ENCODE assay signal across 9 cellular contexts in genomic region chr15:85587707-85588441, GRCh38.
DNase-seq lines count a peak whose midpoint lies in the region; ATAC-seq and TF ChIP-seq lines count a peak whose summit lies in the region.
"Had no signal": no experiment of that assay in that cellular context is flagged by ENCODE, and none has a peak within 500 bp of the region (broad histone marks: within the 10 kb centered on the region; RNA-seq: fewer than 3 reads in every experiment).

No MANE protein-coding gene starts in this region.

- peaks cover 68% of the 10 kb centered on the region for H3K4me1 Mint-ChIP-seq in activated CD4-positive, alpha-beta T cell treated with anti-CD3 and anti-CD28 coated beads for 36 hours

- H3K4me1 ChIP-seq in body of pancreas, result peaks cover 88% of the 10 kb centered on the region
- peaks cover 67 to 91% of the 10 kb centered on the region in 2 donors for H3K4me1 ChIP-seq in thyroid gland

- H3K36me3 ChIP-seq in body of pancreas (replicated peaks in 1 of 2; ENCODE audit: insufficient read depth in 1 of 2, low read depth in 2 of 2) (peaks cover 0 to 6% of the 10 kb centered on the region in 2 donors), thyroid gland (no peaks in the 10 kb centered on the region)

- H3K4me3 Mint-ChIP-seq in activated CD4-positive, alpha-beta T cell treated with anti-CD3 and anti-CD28 coated beads for 36 hours, result no peak overlapping the region

- TF ChIP-seq POLR2A in body of pancreas (IDR thresholded peaks at IDR 0.05), result no peak
- peak in 1 of 2 donors; percentile 42 for TF ChIP-seq POLR2A in thyroid gland (IDR thresholded peaks at IDR 0.05)

- POLR2A ChIA-PET in activated CD4-positive, alpha-beta T cell treated with anti-CD3 and anti-CD28 coated beads for 36 hours (lab: Charles Lee), result no interaction called here

- H3K4me3 ChIP-seq in body of pancreas, result no peak overlapping the region
- no peak overlapping the region for H3K4me3 ChIP-seq in thyroid gland (replicated peaks in 1 of 3)
- H3K4me3 ChIP-seq: SK-N-MC had no signal

- DNase-seq in HT1080 (ENCODE audit: low read depth), result peak; percentile 86
- DNase-seq in body of pancreas, result no peak
- peak; percentile 79 for DNase-seq in kidney tubule cell (ENCODE audit: low spot score)
- DNase-seq in thyroid gland, result peak; percentile 51 to 70
- no peak for DNase-seq in mesenteric fat pad (ENCODE audit: low spot score)
- DNase-seq in activated CD4-positive, alpha-beta T cell treated with anti-CD3 and anti-CD28 coated beads for 36 hours, result no peak
- DNase-seq: NCI-H187 treated with DMSO at 0.1 percent for 48 hours had no signal

- no peak overlapping the region for H3K27ac Mint-ChIP-seq in activated CD4-positive, alpha-beta T cell treated with anti-CD3 and anti-CD28 coated beads for 36 hours

- no peaks in the 10 kb centered on the region for H3K27me3 Mint-ChIP-seq in activated CD4-positive, alpha-beta T cell treated with anti-CD3 and anti-CD28 coated beads for 36 hours

- TF ChIP-seq CTCF in body of pancreas (IDR thresholded peaks at IDR 0.05) (no peak), thyroid gland (IDR thresholded peaks at IDR 0.05) (no peak)

- intact Hi-C loops in body of pancreas (cut with DNase I) (no loop called here), thyroid gland (cut with DNase I) (loop anchor here (10.0 kb wide), 1 partner anchor 253 kb away; no protein-coding TSS in a partner anchor)
- intact Hi-C loops in activated CD4-positive, alpha-beta T cell treated with anti-CD3 and anti-CD28 coated beads for 36 hours (cut with DNase I, micrococcal nuclease), result loop anchor here in 1 of 2 experiments (10.0 kb wide), 2 partner anchors 183 to 273 kb away; no protein-coding TSS in a partner anchor

- WGBS in body of pancreas, 2 donors, result 88 to 92% methylated on average over 10 of the region's 10 CpGs
- 58 to 69% methylated on average over 10 of the region's 10 CpGs for WGBS in thyroid gland, 2 donors

- H3K9me3 ChIP-seq in body of pancreas (no peaks in the 10 kb centered on the region), thyroid gland (no peaks in the 10 kb centered on the region)

- H3K27ac ChIP-seq in body of pancreas (peak overlapping the region in 3 of 4 donors; percentile 42 to 81 (median 55)), thyroid gland (peak overlapping the region; percentile 67 to 96 (median 87))

- no peaks in the 10 kb centered on the region for H3K9me3 Mint-ChIP-seq in activated CD4-positive, alpha-beta T cell treated with anti-CD3 and anti-CD28 coated beads for 36 hours (ENCODE audit: low read depth)

- CTCF ChIA-PET in activated CD4-positive, alpha-beta T cell treated with anti-CD3 and anti-CD28 coated beads for 36 hours (lab: Charles Lee), result interaction anchor here (0.6 to 1.6 kb wide), 2 partner anchors 31 to 59 kb away, joined by 4 read pairs; no protein-coding TSS in a partner anchor

- ATAC-seq in body of pancreas (no peak), HG03095 (IDR thresholded peaks at IDR 0.05; ENCODE audit: unreplicated experiment) (no peak)
- ATAC-seq in activated CD4-positive, alpha-beta T cell treated with anti-CD3 and anti-CD28 coated beads for 36 hours, result no peak

- H3K36me3 Mint-ChIP-seq in activated CD4-positive, alpha-beta T cell treated with anti-CD3 and anti-CD28 coated beads for 36 hours (ENCODE audit: low read depth), result peaks cover 46% of the 10 kb centered on the region

- H3K27me3 ChIP-seq in body of pancreas (no peaks in the 10 kb centered on the region), thyroid gland (no peaks in the 10 kb centered on the region)

Comparison
In these comparisons a context has a peak if more than half of its experiments do, and no peak if none do; other contexts are left out.
1. DNase-seq: peak in HT1080 (single experiment), kidney tubule cell (single experiment) and thyroid gland (2 of 2); none in body of pancreas (0 of 4), mesenteric fat pad (single experiment) and activated CD4-positive, alpha-beta T cell treated with anti-CD3 and anti-CD28 coated beads for 36 hours (single experiment).